1 cellular context compared by ENCODE assay signal in the genomic region with DNA sequence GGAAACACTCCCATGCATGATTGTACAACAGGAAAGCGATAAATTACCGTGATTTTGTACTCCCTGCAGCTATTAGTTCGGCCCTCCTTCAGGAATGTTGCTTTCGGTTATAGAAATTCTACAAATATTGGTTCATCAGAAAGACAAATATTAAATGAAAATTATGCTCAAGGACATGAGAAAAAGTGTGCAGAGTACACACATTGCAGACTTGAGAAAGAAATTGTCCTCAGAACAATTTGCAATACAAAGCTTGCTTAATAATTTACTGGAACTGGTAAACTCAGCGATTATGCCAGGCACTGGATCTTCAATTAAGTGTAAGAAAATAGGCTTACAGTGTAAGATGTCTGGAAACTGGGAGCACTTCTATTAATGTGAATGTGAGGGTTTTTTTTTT.
TF ChIP-seq lines count a peak whose summit lies in the region.

No MANE protein-coding gene starts in this region.

TF ChIP-seq in GM23338, 12 proteins besides CTCF, POLR2A, EP300 and RAD21 (continued from another document):
- TF ChIP-seq, protein P1, sequence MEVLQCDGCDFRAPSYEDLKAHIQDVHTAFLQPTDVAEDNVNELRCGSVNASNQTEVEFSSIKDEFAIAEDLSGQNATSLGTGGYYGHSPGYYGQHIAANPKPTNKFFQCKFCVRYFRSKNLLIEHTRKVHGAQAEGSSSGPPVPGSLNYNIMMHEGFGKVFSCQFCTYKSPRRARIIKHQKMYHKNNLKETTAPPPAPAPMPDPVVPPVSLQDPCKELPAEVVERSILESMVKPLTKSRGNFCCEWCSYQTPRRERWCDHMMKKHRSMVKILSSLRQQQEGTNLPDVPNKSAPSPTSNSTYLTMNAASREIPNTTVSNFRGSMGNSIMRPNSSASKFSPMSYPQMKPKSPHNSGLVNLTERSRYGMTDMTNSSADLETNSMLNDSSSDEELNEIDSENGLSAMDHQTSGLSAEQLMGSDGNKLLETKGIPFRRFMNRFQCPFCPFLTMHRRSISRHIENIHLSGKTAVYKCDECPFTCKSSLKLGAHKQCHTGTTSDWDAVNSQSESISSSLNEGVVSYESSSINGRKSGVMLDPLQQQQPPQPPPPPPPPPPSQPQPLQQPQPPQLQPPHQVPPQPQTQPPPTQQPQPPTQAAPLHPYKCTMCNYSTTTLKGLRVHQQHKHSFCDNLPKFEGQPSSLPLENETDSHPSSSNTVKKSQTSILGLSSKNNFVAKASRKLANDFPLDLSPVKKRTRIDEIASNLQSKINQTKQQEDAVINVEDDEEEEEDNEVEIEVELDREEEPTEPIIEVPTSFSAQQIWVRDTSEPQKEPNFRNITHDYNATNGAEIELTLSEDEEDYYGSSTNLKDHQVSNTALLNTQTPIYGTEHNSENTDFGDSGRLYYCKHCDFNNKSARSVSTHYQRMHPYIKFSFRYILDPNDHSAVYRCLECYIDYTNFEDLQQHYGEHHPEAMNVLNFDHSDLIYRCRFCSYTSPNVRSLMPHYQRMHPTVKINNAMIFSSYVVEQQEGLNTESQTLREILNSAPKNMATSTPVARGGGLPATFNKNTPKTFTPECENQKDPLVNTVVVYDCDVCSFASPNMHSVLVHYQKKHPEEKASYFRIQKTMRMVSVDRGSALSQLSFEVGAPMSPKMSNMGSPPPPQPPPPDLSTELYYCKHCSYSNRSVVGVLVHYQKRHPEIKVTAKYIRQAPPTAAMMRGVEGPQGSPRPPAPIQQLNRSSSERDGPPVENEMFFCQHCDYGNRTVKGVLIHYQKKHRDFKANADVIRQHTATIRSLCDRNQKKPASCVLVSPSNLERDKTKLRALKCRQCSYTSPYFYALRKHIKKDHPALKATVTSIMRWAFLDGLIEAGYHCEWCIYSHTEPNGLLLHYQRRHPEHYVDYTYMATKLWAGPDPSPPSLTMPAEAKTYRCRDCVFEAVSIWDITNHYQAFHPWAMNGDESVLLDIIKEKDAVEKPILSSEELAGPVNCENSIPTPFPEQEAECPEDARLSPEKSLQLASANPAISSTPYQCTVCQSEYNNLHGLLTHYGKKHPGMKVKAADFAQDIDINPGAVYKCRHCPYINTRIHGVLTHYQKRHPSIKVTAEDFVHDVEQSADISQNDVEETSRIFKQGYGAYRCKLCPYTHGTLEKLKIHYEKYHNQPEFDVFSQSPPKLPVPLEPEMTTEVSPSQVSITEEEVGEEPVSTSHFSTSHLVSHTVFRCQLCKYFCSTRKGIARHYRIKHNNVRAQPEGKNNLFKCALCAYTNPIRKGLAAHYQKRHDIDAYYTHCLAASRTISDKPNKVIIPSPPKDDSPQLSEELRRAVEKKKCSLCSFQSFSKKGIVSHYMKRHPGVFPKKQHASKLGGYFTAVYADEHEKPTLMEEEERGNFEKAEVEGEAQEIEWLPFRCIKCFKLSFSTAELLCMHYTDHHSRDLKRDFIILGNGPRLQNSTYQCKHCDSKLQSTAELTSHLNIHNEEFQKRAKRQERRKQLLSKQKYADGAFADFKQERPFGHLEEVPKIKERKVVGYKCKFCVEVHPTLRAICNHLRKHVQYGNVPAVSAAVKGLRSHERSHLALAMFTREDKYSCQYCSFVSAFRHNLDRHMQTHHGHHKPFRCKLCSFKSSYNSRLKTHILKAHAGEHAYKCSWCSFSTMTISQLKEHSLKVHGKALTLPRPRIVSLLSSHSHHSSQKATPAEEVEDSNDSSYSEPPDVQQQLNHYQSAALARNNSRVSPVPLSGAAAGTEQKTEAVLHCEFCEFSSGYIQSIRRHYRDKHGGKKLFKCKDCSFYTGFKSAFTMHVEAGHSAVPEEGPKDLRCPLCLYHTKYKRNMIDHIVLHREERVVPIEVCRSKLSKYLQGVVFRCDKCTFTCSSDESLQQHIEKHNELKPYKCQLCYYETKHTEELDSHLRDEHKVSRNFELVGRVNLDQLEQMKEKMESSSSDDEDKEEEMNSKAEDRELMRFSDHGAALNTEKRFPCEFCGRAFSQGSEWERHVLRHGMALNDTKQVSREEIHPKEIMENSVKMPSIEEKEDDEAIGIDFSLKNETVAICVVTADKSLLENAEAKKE (CRISPR knock-in tag; IDR thresholded peaks at IDR 0.05), result no peak
- TF ChIP-seq CREB1 (CRISPR knock-in tag; IDR thresholded peaks at IDR 0.05; ENCODE audit: low read depth) (no peak), JUNB (IDR thresholded peaks at IDR 0.05; ENCODE audit: unreplicated experiment) (no peak), EZH2 (IDR thresholded peaks at IDR 0.05; ENCODE audit: low read depth, unreplicated experiment) (no peak), STAT1 (IDR thresholded peaks at IDR 0.05; ENCODE audit: unreplicated experiment) (no peak), NANOG (IDR thresholded peaks at IDR 0.05; ENCODE audit: borderline replicate concordance) (no peak)
